ENCODE assay signal across 2 cellular contexts in genomic region chr2:226256237-226256636, GRCh38.
TF ChIP-seq lines count a peak whose summit lies in the region.

No MANE protein-coding gene starts in this region.

TF ChIP-seq in A549, 52 proteins besides CTCF, POLR2A, EP300 and RAD21 (continued from another document):
- TF ChIP-seq, protein P1, sequence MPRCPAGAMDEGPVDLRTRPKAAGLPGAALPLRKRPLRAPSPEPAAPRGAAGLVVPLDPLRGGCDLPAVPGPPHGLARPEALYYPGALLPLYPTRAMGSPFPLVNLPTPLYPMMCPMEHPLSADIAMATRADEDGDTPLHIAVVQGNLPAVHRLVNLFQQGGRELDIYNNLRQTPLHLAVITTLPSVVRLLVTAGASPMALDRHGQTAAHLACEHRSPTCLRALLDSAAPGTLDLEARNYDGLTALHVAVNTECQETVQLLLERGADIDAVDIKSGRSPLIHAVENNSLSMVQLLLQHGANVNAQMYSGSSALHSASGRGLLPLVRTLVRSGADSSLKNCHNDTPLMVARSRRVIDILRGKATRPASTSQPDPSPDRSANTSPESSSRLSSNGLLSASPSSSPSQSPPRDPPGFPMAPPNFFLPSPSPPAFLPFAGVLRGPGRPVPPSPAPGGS (IDR thresholded peaks at IDR 0.05) = no peak
- TF ChIP-seq MAZ (IDR thresholded peaks at IDR 0.05; ENCODE audit: borderline replicate concordance, low read depth, low read length) (no peak), SMC3 (IDR thresholded peaks at IDR 0.05) (no peak), HMGXB4 (CRISPR knock-in tag; IDR thresholded peaks at IDR 0.05; ENCODE audit: borderline replicate concordance) (no peak), HES2 (IDR thresholded peaks at IDR 0.05) (no peak), CHD4 (IDR thresholded peaks at IDR 0.05; ENCODE audit: borderline replicate concordance) (no peak), GATA3 (IDR thresholded peaks at IDR 0.05; ENCODE audit: borderline replicate concordance) (no peak), HOXA7 (CRISPR knock-in tag; IDR thresholded peaks at IDR 0.05) (no peak), NFE2L2 (conservative IDR thresholded peaks at IDR 0.05; ENCODE audit: low read length) (0 out of 2 replicates have a peak, but pooled peaks have one; percentile 17), ESRRA (IDR thresholded peaks at IDR 0.05; ENCODE audit: borderline replicate concordance, low read length) (no peak), ZSCAN20 (CRISPR knock-in tag; IDR thresholded peaks at IDR 0.05) (no peak), KDM1A (IDR thresholded peaks at IDR 0.05; ENCODE audit: low read depth) (no peak), EHF (CRISPR knock-in tag; IDR thresholded peaks at IDR 0.05) (no peak), RNF2 (IDR thresholded peaks at IDR 0.05; ENCODE audit: borderline replicate concordance, low read depth) (no peak), MAX (IDR thresholded peaks at IDR 0.05) (no peak)
- TF ChIP-seq, protein P2, sequence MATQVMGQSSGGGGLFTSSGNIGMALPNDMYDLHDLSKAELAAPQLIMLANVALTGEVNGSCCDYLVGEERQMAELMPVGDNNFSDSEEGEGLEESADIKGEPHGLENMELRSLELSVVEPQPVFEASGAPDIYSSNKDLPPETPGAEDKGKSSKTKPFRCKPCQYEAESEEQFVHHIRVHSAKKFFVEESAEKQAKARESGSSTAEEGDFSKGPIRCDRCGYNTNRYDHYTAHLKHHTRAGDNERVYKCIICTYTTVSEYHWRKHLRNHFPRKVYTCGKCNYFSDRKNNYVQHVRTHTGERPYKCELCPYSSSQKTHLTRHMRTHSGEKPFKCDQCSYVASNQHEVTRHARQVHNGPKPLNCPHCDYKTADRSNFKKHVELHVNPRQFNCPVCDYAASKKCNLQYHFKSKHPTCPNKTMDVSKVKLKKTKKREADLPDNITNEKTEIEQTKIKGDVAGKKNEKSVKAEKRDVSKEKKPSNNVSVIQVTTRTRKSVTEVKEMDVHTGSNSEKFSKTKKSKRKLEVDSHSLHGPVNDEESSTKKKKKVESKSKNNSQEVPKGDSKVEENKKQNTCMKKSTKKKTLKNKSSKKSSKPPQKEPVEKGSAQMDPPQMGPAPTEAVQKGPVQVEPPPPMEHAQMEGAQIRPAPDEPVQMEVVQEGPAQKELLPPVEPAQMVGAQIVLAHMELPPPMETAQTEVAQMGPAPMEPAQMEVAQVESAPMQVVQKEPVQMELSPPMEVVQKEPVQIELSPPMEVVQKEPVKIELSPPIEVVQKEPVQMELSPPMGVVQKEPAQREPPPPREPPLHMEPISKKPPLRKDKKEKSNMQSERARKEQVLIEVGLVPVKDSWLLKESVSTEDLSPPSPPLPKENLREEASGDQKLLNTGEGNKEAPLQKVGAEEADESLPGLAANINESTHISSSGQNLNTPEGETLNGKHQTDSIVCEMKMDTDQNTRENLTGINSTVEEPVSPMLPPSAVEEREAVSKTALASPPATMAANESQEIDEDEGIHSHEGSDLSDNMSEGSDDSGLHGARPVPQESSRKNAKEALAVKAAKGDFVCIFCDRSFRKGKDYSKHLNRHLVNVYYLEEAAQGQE (IDR thresholded peaks at IDR 0.05) = no peak

TF ChIP-seq in SK-N-SH, 30 proteins besides CTCF, POLR2A, EP300 and RAD21 (continued from another document):
- TF ChIP-seq, protein P3, sequence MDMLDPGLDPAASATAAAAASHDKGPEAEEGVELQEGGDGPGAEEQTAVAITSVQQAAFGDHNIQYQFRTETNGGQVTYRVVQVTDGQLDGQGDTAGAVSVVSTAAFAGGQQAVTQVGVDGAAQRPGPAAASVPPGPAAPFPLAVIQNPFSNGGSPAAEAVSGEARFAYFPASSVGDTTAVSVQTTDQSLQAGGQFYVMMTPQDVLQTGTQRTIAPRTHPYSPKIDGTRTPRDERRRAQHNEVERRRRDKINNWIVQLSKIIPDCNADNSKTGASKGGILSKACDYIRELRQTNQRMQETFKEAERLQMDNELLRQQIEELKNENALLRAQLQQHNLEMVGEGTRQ (IDR thresholded peaks at IDR 0.05; ENCODE audit: borderline replicate concordance, low read depth, low read length) = no peak
- TF ChIP-seq EZH2phosphoT487 (IDR thresholded peaks at IDR 0.05; ENCODE audit: borderline replicate concordance, low read depth) = no peak
- TF ChIP-seq FOSL2 (IDR thresholded peaks at IDR 0.05; ENCODE audit: borderline replicate concordance, low read depth) = no peak
- TF ChIP-seq TEAD4 (IDR thresholded peaks at IDR 0.05; ENCODE audit: borderline replicate concordance, insufficient read depth) = no peak
- TF ChIP-seq NFIC (IDR thresholded peaks at IDR 0.05; ENCODE audit: borderline replicate concordance) = no peak
- no peak for TF ChIP-seq RXRA (IDR thresholded peaks at IDR 0.05; ENCODE audit: borderline replicate concordance, low read depth)
- no peak for TF ChIP-seq POLR2AphosphoS5 (IDR thresholded peaks at IDR 0.05; ENCODE audit: low read depth, low read length)
- TF ChIP-seq, protein P4, sequence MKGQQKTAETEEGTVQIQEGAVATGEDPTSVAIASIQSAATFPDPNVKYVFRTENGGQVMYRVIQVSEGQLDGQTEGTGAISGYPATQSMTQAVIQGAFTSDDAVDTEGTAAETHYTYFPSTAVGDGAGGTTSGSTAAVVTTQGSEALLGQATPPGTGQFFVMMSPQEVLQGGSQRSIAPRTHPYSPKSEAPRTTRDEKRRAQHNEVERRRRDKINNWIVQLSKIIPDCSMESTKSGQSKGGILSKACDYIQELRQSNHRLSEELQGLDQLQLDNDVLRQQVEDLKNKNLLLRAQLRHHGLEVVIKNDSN (IDR thresholded peaks at IDR 0.05; ENCODE audit: borderline replicate concordance, low read depth) = no peak
- TF ChIP-seq RFX5 (IDR thresholded peaks at IDR 0.05; ENCODE audit: low read length) = no peak
- TF ChIP-seq MAX (IDR thresholded peaks at IDR 0.05; ENCODE audit: low read depth) = no peak
